Comparison of ENCODE assay signal across 14 cellular contexts in the genomic region with DNA sequence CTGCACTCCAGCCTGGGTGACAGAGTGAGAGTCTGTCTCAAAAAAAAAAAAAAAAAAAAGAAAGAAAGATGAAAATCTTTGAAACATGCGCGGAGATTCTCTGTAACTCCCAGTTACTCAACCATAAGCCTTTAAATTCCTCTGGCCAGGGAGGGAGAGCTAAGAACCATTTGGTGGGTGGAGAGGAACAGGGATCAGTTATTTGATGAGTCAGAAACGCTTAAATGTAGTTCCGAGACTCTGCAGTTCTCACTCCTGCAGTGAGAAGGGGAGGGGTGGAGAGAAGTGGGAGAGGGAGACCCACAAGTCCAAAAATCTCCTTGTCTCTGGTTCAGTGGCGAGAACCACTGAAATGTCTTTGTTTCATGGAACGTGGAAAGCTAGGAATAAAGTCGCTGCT.
DNase-seq lines count a peak whose midpoint lies in the region; ATAC-seq and TF ChIP-seq lines count a peak whose summit lies in the region.
"Had no signal": no experiment of that assay in that cellular context is flagged by ENCODE, and none has a peak within 500 bp of the region (broad histone marks: within the 10 kb centered on the region; RNA-seq: fewer than 3 reads in every experiment).

No MANE protein-coding gene starts in this region.

- ATAC-seq in HG02852 (IDR thresholded peaks at IDR 0.05; ENCODE audit: unreplicated experiment) = no peak
- ATAC-seq: activated CD4-positive, CD25-positive, alpha-beta regulatory T cell treated with anti-CD3 and anti-CD28 coated beads, Interleukin-2, amount 50 U/mL, for 24 hours; activated T-helper 17 cell treated with anti-CD3 and anti-CD28 coated beads, Interleukin-2, amount 50 U/mL, for 72 hours; stimulated activated effector memory CD8-positive, alpha-beta T cell treated with anti-CD3 and anti-CD28 coated beads, Interleukin-12 subunit alpha, Interleukin-12 subunit beta, amount 100 ng/mL, for 72 hours had no signal

- H3K4me3 Mint-ChIP-seq in type B pancreatic cell = no peak overlapping the region
- H3K4me3 Mint-ChIP-seq: activated T-helper 17 cell treated with anti-CD3 and anti-CD28 coated beads, Interleukin-2, amount 50 U/mL, for 72 hours; stimulated activated effector memory CD8-positive, alpha-beta T cell treated with anti-CD3 and anti-CD28 coated beads, Interleukin-12 subunit alpha, Interleukin-12 subunit beta, amount 100 ng/mL, for 72 hours had no signal

- H3K36me3 Mint-ChIP-seq in type B pancreatic cell = peaks cover 3% of the 10 kb centered on the region
- H3K36me3 Mint-ChIP-seq: stimulated activated effector memory CD8-positive, alpha-beta T cell treated with anti-CD3 and anti-CD28 coated beads, Interleukin-12 subunit alpha, Interleukin-12 subunit beta, amount 100 ng/mL, for 72 hours had no signal

- H3K4me1 Mint-ChIP-seq in type B pancreatic cell (ENCODE audit: unreplicated experiment) = peaks cover 62% of the 10 kb centered on the region
- H3K4me1 Mint-ChIP-seq: stimulated activated effector memory CD8-positive, alpha-beta T cell treated with anti-CD3 and anti-CD28 coated beads, Interleukin-12 subunit alpha, Interleukin-12 subunit beta, amount 100 ng/mL, for 72 hours had no signal

- H3K27ac Mint-ChIP-seq in type B pancreatic cell = peak overlapping the region; percentile 3
- H3K27ac Mint-ChIP-seq: activated T-helper 17 cell treated with anti-CD3 and anti-CD28 coated beads, Interleukin-2, amount 50 U/mL, for 72 hours; stimulated activated effector memory CD8-positive, alpha-beta T cell treated with anti-CD3 and anti-CD28 coated beads, Interleukin-12 subunit alpha, Interleukin-12 subunit beta, amount 100 ng/mL, for 72 hours had no signal

- no peaks in the 10 kb centered on the region for H3K9me3 Mint-ChIP-seq in type B pancreatic cell
- H3K9me3 Mint-ChIP-seq: activated T-helper 17 cell treated with anti-CD3 and anti-CD28 coated beads, Interleukin-2, amount 50 U/mL, for 72 hours; stimulated activated effector memory CD8-positive, alpha-beta T cell treated with anti-CD3 and anti-CD28 coated beads, Interleukin-12 subunit alpha, Interleukin-12 subunit beta, amount 100 ng/mL, for 72 hours had no signal

- no peak for TF ChIP-seq CTCF in type B pancreatic cell (conservative IDR thresholded peaks at IDR 0.05)

- peaks cover 10% of the 10 kb centered on the region for H3K27me3 Mint-ChIP-seq in type B pancreatic cell

- DNase-seq in DMS 273 (lab: John Stamatoyannopoulos, UW; ENCODE audit: unreplicated experiment) = peak; percentile 15
- DNase-seq in DMS 273 treated with DMSO at 0.1 percent for 48 hours (lab: John Stamatoyannopoulos, UW) = no peak
- peak; percentile 89 for DNase-seq in RPMI7951 (ENCODE audit: low read depth)
- DNase-seq in fibroblast of the conjunctiva (ENCODE audit: low read depth) = peak; percentile 83
- DNase-seq in type B pancreatic cell (ENCODE audit: extremely low spot score, unreplicated experiment) = no peak
- DNase-seq in NCI-H128 (lab: John Stamatoyannopoulos, UW; ENCODE audit: unreplicated experiment) = no peak
- no peak for DNase-seq in retina
- DNase-seq: cerebellar nuclear complex; NCI-H187 treated with DMSO at 0.1 percent for 48 hours; stimulated activated CD4-positive, alpha-beta T cell treated with anti-CD3 and anti-CD28 coated beads, Interleukin-12 subunit alpha, Interleukin-12 subunit beta, amount 100 ng/mL, for 4 hours had no signal

Comparison
In these comparisons a context has a peak if more than half of its experiments do, and no peak if none do; other contexts are left out.
1. DNase-seq: peak in DMS 273 (single experiment), RPMI7951 (single experiment) and fibroblast of the conjunctiva (single experiment); none in DMS 273 treated with DMSO at 0.1 percent for 48 hours (single experiment), type B pancreatic cell (single experiment), NCI-H128 (single experiment) and retina (single experiment).